1 cellular context compared by ENCODE assay signal in genomic region chr19:50417138-50417849, GRCh38.
TF ChIP-seq lines count a peak whose summit lies in the region.

No MANE protein-coding gene starts in this region.

TF ChIP-seq in GM12878, 131 proteins besides CTCF, POLR2A, EP300 and RAD21:
- 0 out of 2 replicates have a peak, but pooled peaks have one; percentile 4 for TF ChIP-seq POLR2AphosphoS5 (IDR thresholded peaks at IDR 0.05; ENCODE audit: low read length)
- no peak for TF ChIP-seq NFIC (IDR thresholded peaks at IDR 0.05; ENCODE audit: low read depth, low read length)
- TF ChIP-seq HDGF (IDR thresholded peaks at IDR 0.05) = 0 out of 2 replicates have a peak, but pooled peaks have one; percentile 75
- peak; percentile 50 for TF ChIP-seq GATAD2B (conservative IDR thresholded peaks at IDR 0.05; ENCODE audit: low read depth)
- TF ChIP-seq ETV6 (conservative IDR thresholded peaks at IDR 0.05 in 1 of 2, IDR thresholded peaks at IDR 0.05 in 1 of 2; ENCODE audit: borderline replicate concordance in 1 of 2, low read depth in 1 of 2) = no peak
- TF ChIP-seq HDAC2 (IDR thresholded peaks at IDR 0.05) = no peak
- no peak for TF ChIP-seq KLF5 (IDR thresholded peaks at IDR 0.05; ENCODE audit: partially characterized antibody)
- TF ChIP-seq BHLHE40 (IDR thresholded peaks at IDR 0.05; ENCODE audit: borderline replicate concordance in 1 of 2, low read depth in 2 of 2, low read length in 1 of 2) = 0 out of 4 replicates have a peak, but pooled peaks of 1 of the 2 experiments have one; percentile 5
- TF ChIP-seq HCFC1 (IDR thresholded peaks at IDR 0.05; ENCODE audit: low read length) = no peak
- TF ChIP-seq FOS (IDR thresholded peaks at IDR 0.05; ENCODE audit: borderline replicate concordance, extremely low read depth, insufficient read length) = no peak
- TF ChIP-seq REST (IDR thresholded peaks at IDR 0.05; ENCODE audit: low read depth, low read length) = no peak
- no peak for TF ChIP-seq BMI1 (IDR thresholded peaks at IDR 0.05; ENCODE audit: borderline replicate concordance)
- TF ChIP-seq TCF7 (IDR thresholded peaks at IDR 0.05; ENCODE audit: borderline replicate concordance) = no peak
- peak; percentile 22; the same call in 1 of the 2 replicates for TF ChIP-seq ATF7 (IDR thresholded peaks at IDR 0.05; ENCODE audit: low read depth)
- 0 out of 2 replicates have a peak, but pooled peaks have one; percentile 26 for TF ChIP-seq MXI1 (IDR thresholded peaks at IDR 0.05; ENCODE audit: low read depth, low read length)
- no peak for TF ChIP-seq IRF4 (IDR thresholded peaks at IDR 0.05; ENCODE audit: low read depth, low read length)
- TF ChIP-seq JUND (IDR thresholded peaks at IDR 0.05; ENCODE audit: low read depth, low read length) = no peak
- TF ChIP-seq MEF2A (IDR thresholded peaks at IDR 0.05; ENCODE audit: insufficient read depth, low read depth, low read length) = no peak
- TF ChIP-seq IKZF2 (IDR thresholded peaks at IDR 0.05) = peak in 1 of 2 experiments; percentile 6; a peak in 1 of 4 replicates
- TF ChIP-seq NR2C2 (IDR thresholded peaks at IDR 0.05; ENCODE audit: borderline replicate concordance, control insufficient read depth, insufficient read length, low read depth) = no peak
- 0 out of 2 replicates have a peak, but pooled peaks have one; percentile 12 for TF ChIP-seq RELB (IDR thresholded peaks at IDR 0.05; ENCODE audit: low read depth)
- TF ChIP-seq SIX5 (IDR thresholded peaks at IDR 0.05; ENCODE audit: low read depth, low read length, severe bottlenecking) = no peak
- TF ChIP-seq NRF1 (conservative IDR thresholded peaks at IDR 0.05; ENCODE audit: low read depth, low read length) = no peak
- TF ChIP-seq CHD1 (IDR thresholded peaks at IDR 0.05; ENCODE audit: low read depth, low read length) = no peak
- TF ChIP-seq CBX5 (IDR thresholded peaks at IDR 0.05; ENCODE audit: low read depth) = no peak
- peak; percentile 89 for TF ChIP-seq SMARCA5 (IDR thresholded peaks at IDR 0.05)
- TF ChIP-seq NKRF (conservative IDR thresholded peaks at IDR 0.05) = 0 out of 2 replicates have a peak, but pooled peaks have one; percentile 8
- 0 out of 2 replicates have a peak, but pooled peaks have one; percentile 19 for TF ChIP-seq TCF3 (IDR thresholded peaks at IDR 0.05; ENCODE audit: borderline replicate concordance, insufficient read depth, low read depth, low read length)
- TF ChIP-seq CBX3 (IDR thresholded peaks at IDR 0.05; ENCODE audit: borderline replicate concordance, low read depth) = no peak
- TF ChIP-seq SREBF1 (IDR thresholded peaks at IDR 0.05; ENCODE audit: low read length) = no peak
- no peak for TF ChIP-seq STAT1 (conservative IDR thresholded peaks at IDR 0.05)
- TF ChIP-seq CHD4 (IDR thresholded peaks at IDR 0.05) = no peak
- no peak for TF ChIP-seq ASH2L (IDR thresholded peaks at IDR 0.05; ENCODE audit: borderline replicate concordance, low read depth)
- TF ChIP-seq CHD2 (IDR thresholded peaks at IDR 0.05; ENCODE audit: borderline replicate concordance, low read depth, low read length) = 0 out of 2 replicates have a peak, but pooled peaks have one; percentile 14
- no peak for TF ChIP-seq ATF2 (IDR thresholded peaks at IDR 0.05; ENCODE audit: low read length)
- 0 out of 2 replicates have a peak, but pooled peaks have one; percentile 22 for TF ChIP-seq ZNF217 (IDR thresholded peaks at IDR 0.05)
- no peak for TF ChIP-seq E4F1 (IDR thresholded peaks at IDR 0.05; ENCODE audit: borderline replicate concordance, partially characterized antibody)
- TF ChIP-seq PML (IDR thresholded peaks at IDR 0.05; ENCODE audit: low read length) = no peak
- TF ChIP-seq, protein P1, sequence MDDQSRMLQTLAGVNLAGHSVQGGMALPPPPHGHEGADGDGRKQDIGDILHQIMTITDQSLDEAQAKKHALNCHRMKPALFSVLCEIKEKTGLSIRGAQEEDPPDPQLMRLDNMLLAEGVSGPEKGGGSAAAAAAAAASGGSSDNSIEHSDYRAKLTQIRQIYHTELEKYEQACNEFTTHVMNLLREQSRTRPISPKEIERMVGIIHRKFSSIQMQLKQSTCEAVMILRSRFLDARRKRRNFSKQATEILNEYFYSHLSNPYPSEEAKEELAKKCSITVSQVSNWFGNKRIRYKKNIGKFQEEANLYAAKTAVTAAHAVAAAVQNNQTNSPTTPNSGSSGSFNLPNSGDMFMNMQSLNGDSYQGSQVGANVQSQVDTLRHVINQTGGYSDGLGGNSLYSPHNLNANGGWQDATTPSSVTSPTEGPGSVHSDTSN (IDR thresholded peaks at IDR 0.05; ENCODE audit: insufficient replicate concordance, low read depth, low read length) = no peak
- peak; percentile 94 for TF ChIP-seq MEF2B (IDR thresholded peaks at IDR 0.05; ENCODE audit: partially characterized antibody, poor library complexity, severe bottlenecking)
